6 cellular contexts compared by ENCODE assay signal in genomic region chr6:100392423-100392822, GRCh38.
"Had no signal": no experiment of that assay in that cellular context is flagged by ENCODE, and none has a peak within 500 bp of the region (broad histone marks: within the 10 kb centered on the region; RNA-seq: fewer than 3 reads in every experiment).

No MANE protein-coding gene starts in this region.

- H3K4me1 Mint-ChIP-seq: IgD-negative memory B cell had no signal

- DNase-seq: IMR-90, KBM-7, KG1 had no signal

- H3K27me3 Mint-ChIP-seq: IgD-negative memory B cell had no signal

- H3K27ac Mint-ChIP-seq: IgD-negative memory B cell had no signal

- H3K4me3 Mint-ChIP-seq: IgD-negative memory B cell had no signal

- ATAC-seq: HepG2, K562 had no signal

- H3K9me3 Mint-ChIP-seq: IgD-negative memory B cell had no signal

- H3K36me3 Mint-ChIP-seq: IgD-negative memory B cell had no signal
